In the genomic region with DNA sequence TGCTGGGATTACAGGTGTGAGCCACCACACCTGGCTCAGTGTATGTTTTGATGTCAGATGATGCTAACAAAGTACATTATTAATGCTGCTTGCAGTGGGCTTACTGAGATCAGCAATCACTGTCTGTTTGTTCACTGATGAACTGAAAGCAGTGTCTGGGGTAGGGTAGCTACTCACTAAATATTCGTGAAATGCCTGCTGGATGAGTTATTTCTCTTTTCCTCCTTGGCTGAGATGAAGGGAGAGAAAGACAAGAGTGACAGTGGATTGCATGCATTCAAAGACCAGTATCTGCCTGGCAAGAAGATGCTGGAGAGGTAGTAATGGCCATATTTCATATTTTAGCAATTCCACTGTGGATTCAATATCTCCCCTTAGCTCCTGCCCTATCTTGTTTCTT, we compare ENCODE assay signal across 14 cellular contexts. TPM values are rescaled to one million over a fixed set of nuclear protein-coding genes. Genes with fewer than 3 reads are reported as not detected.
DNase-seq lines count a peak whose midpoint lies in the region; ATAC-seq and TF ChIP-seq lines count a peak whose summit lies in the region.
"Had no signal": no experiment of that assay in that cellular context is flagged by ENCODE, and none has a peak within 500 bp of the region (broad histone marks: within the 10 kb centered on the region; RNA-seq: fewer than 3 reads in every experiment).

No MANE protein-coding gene starts in this region.

- peak overlapping the region; percentile 2; the same call in 1 of the 2 replicates for H3K9ac ChIP-seq in OCI-LY1 (ENCODE audit: low read length)

- no peaks in the 10 kb centered on the region for H3K27me3 Mint-ChIP-seq in activated T-cell treated with anti-CD3 and anti-CD28 coated beads, Interleukin-2, amount 50 U/mL, for 24 hours
- no peaks in the 10 kb centered on the region for H3K27me3 Mint-ChIP-seq in stimulated activated naive CD8-positive, alpha-beta T cell treated with anti-CD3 and anti-CD28 coated beads, Interleukin-15, Interleukin-2, amounts not matched to agents 100 ng/mL and 50 ng/mL, for 24 hours
- no peaks in the 10 kb centered on the region for H3K27me3 Mint-ChIP-seq in progenitor cell of endocrine pancreas
- H3K27me3 Mint-ChIP-seq: type B pancreatic cell had no signal

- no peak overlapping the region for H3K4me3 Mint-ChIP-seq in activated T-cell treated with anti-CD3 and anti-CD28 coated beads, Interleukin-2, amount 50 U/mL, for 24 hours
- peak overlapping the region; percentile 41 for H3K4me3 Mint-ChIP-seq in stimulated activated naive CD8-positive, alpha-beta T cell treated with anti-CD3 and anti-CD28 coated beads, Interleukin-15, Interleukin-2, amounts not matched to agents 100 ng/mL and 50 ng/mL, for 24 hours
- H3K4me3 Mint-ChIP-seq in progenitor cell of endocrine pancreas (ENCODE audit: low read depth): no peak overlapping the region
- H3K4me3 Mint-ChIP-seq: nephron, type B pancreatic cell had no signal

- H3K4me1 ChIP-seq in OCI-LY1 (ENCODE audit: insufficient read depth, low read length, severe bottlenecking): peaks cover 43% of the 10 kb centered on the region

- H2AFZ ChIP-seq in OCI-LY1 (ENCODE audit: low read length): no peak overlapping the region

- H3K4me2 ChIP-seq in OCI-LY1 (ENCODE audit: low read length): peak overlapping the region; percentile 44; the same call in 1 of the 2 replicates

- H3F3A ChIP-seq in OCI-LY1 (ENCODE audit: insufficient read depth, low read length): 0 out of 2 replicates have a peak, but pooled peaks cover 6% of the 10 kb centered on the region

- no peaks in the 10 kb centered on the region for H3K27me3 ChIP-seq in OCI-LY1 (ENCODE audit: insufficient read depth, low read length)

- no peaks in the 10 kb centered on the region for H3K79me2 ChIP-seq in OCI-LY1 (ENCODE audit: insufficient read depth, low read length)

- ATAC-seq in GM21825 (IDR thresholded peaks at IDR 0.05; ENCODE audit: unreplicated experiment): peak; percentile 5

- TF ChIP-seq CTCF in OCI-LY1 (IDR thresholded peaks at IDR 0.05; ENCODE audit: low read length) (no peak), progenitor cell of endocrine pancreas (IDR thresholded peaks at IDR 0.05; ENCODE audit: unreplicated experiment) (no peak)

- H3K27ac Mint-ChIP-seq in activated T-cell treated with anti-CD3 and anti-CD28 coated beads, Interleukin-2, amount 50 U/mL, for 24 hours: peak overlapping the region; percentile 55
- H3K27ac Mint-ChIP-seq in stimulated activated naive CD8-positive, alpha-beta T cell treated with anti-CD3 and anti-CD28 coated beads, Interleukin-15, Interleukin-2, amounts not matched to agents 100 ng/mL and 50 ng/mL, for 24 hours: peak overlapping the region; percentile 82
- no peak overlapping the region for H3K27ac Mint-ChIP-seq in progenitor cell of endocrine pancreas
- H3K27ac Mint-ChIP-seq: nephron, type B pancreatic cell had no signal

- peaks cover 28% of the 10 kb centered on the region for H3K4me1 Mint-ChIP-seq in activated T-cell treated with anti-CD3 and anti-CD28 coated beads, Interleukin-2, amount 50 U/mL, for 24 hours (ENCODE audit: low read depth)
- H3K4me1 Mint-ChIP-seq in stimulated activated naive CD8-positive, alpha-beta T cell treated with anti-CD3 and anti-CD28 coated beads, Interleukin-15, Interleukin-2, amounts not matched to agents 100 ng/mL and 50 ng/mL, for 24 hours (ENCODE audit: low read depth): peaks cover 41% of the 10 kb centered on the region
- H3K4me1 Mint-ChIP-seq in progenitor cell of endocrine pancreas (ENCODE audit: low read depth): peaks cover 6% of the 10 kb centered on the region

- no peaks in the 10 kb centered on the region; the same call in 1 of the 2 replicates for H3K9me3 ChIP-seq in OCI-LY1 (ENCODE audit: low read length)

- H4K20me1 ChIP-seq in OCI-LY1 (ENCODE audit: insufficient read depth, low read length): no peaks in the 10 kb centered on the region

- H3K4me3 ChIP-seq in OCI-LY1 (ENCODE audit: low read depth, low read length, poor library complexity, severe bottlenecking): no peak overlapping the region

- no peak for DNase-seq in activated T-cell treated with anti-CD3 and anti-CD28 coated beads, Interleukin-2, amount 50 U/mL, for 24 hours
- no peak for DNase-seq in activated T-cell treated with anti-CD3 and anti-CD28 coated beads, Interleukin-2, amount 50 U/mL, for 48 hours
- DNase-seq in COLO668 (lab: John Stamatoyannopoulos, UW; ENCODE audit: unreplicated experiment) (no peak), progenitor cell of endocrine pancreas (ENCODE audit: low spot score, unreplicated experiment) (no peak), nucleus accumbens (lab: John Stamatoyannopoulos, UW) (no peak)
- DNase-seq: ACHN, EL, HCEC 1CT, NCI-H2171 had no signal

- no peaks in the 10 kb centered on the region for H3K36me3 ChIP-seq in OCI-LY1 (ENCODE audit: insufficient read depth, low read length)

- H3K9me2 ChIP-seq in OCI-LY1 (ENCODE audit: low read depth, low read length): no peaks in the 10 kb centered on the region

- H3K36me3 Mint-ChIP-seq in activated T-cell treated with anti-CD3 and anti-CD28 coated beads, Interleukin-2, amount 50 U/mL, for 24 hours (ENCODE audit: low read depth): no peaks in the 10 kb centered on the region
- H3K36me3 Mint-ChIP-seq in stimulated activated naive CD8-positive, alpha-beta T cell treated with anti-CD3 and anti-CD28 coated beads, Interleukin-15, Interleukin-2, amounts not matched to agents 100 ng/mL and 50 ng/mL, for 24 hours (ENCODE audit: low read depth): no peaks in the 10 kb centered on the region
- no peaks in the 10 kb centered on the region for H3K36me3 Mint-ChIP-seq in progenitor cell of endocrine pancreas (ENCODE audit: insufficient read depth)
- H3K36me3 Mint-ChIP-seq: type B pancreatic cell had no signal

- H3K27ac ChIP-seq in OCI-LY1 (ENCODE audit: low read depth, low read length, poor library complexity, severe bottlenecking): peak overlapping the region; percentile 98

- peaks cover 2% of the 10 kb centered on the region for H3K9me3 Mint-ChIP-seq in activated T-cell treated with anti-CD3 and anti-CD28 coated beads, Interleukin-2, amount 50 U/mL, for 24 hours
- H3K9me3 Mint-ChIP-seq in stimulated activated naive CD8-positive, alpha-beta T cell treated with anti-CD3 and anti-CD28 coated beads, Interleukin-15, Interleukin-2, amounts not matched to agents 100 ng/mL and 50 ng/mL, for 24 hours: peaks cover 4% of the 10 kb centered on the region
- peaks cover 25% of the 10 kb centered on the region for H3K9me3 Mint-ChIP-seq in progenitor cell of endocrine pancreas (ENCODE audit: low read depth)

RNA-seq across cellular contexts. Expression of a gene that starts 32.3 kb away (rescaled TPM):
- total RNA-seq in progenitor cell of endocrine pancreas: 82.2 and 87.4 TPM in 2 replicates
